ENCODE assay signal across 10 cellular contexts in the genomic region with DNA sequence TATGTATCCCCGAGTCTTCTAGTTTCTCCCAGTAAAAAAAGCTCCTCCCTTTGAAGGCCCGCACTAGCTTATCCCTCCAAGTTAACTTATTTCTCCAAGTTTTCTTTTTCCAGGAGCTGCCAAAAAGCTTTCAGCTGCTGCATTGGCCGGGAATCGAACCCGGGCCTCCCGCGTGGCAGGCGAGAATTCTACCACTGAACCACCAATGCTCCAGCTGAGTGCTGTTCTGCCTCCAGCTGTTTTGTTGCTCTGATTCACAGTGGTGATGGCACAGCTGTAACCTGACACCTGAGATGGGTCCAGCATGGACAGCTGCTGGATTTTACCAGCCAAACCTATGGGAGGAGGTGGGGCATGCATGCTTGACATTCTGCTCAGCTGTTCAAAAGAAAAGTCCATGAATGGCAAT. TPM values are rescaled to one million over a fixed set of nuclear protein-coding genes. Genes with fewer than 3 reads are reported as not detected.
A peak's percentile ranks its signal among the peaks of the same experiment; 100 is the strongest.
DNase-seq lines count a peak whose midpoint lies in the region; ATAC-seq and TF ChIP-seq lines count a peak whose summit lies in the region.
"Had no signal": no experiment of that assay in that cellular context is flagged by ENCODE, and none has a peak within 500 bp of the region (broad histone marks: within the 10 kb centered on the region; RNA-seq: fewer than 3 reads in every experiment).

No MANE protein-coding gene starts in this region.

- no peak overlapping the region for H3K27ac ChIP-seq in spleen
- H3K27ac ChIP-seq: KMS-11 had no signal

- intact Hi-C loops in spleen (cut with DNase I; ENCODE audit: low total_unique reads): no loop called here

- H3K27me3 ChIP-seq in spleen (replicated peaks in 1 of 7): no peaks in the 10 kb centered on the region

- POLR2A ChIA-PET in HEK293T (lab: Yijun Ruan, JAX): no interaction called here

- H3K4me1 ChIP-seq in spleen: peaks cover 0 to 10% (median 3%) of the 10 kb centered on the region in 6 donors

- H3K9me3 ChIP-seq in spleen: peaks cover 0 to 9% (median 0%) of the 10 kb centered on the region in 8 donors
- H3K9me3 ChIP-seq: thoracic aorta had no signal

- peaks cover 5 to 100% (median 73%) of the 10 kb centered on the region in 6 donors for H3K36me3 ChIP-seq in spleen

- no peak for TF ChIP-seq POLR2A in spleen (IDR thresholded peaks at IDR 0.05)

- DNase-seq in HEK293T (ENCODE audit: extremely low spot score): peak; percentile 66
- peak; percentile 79 for DNase-seq in SHP77 treated with DMSO at 0.1 percent for 48 hours (lab: John Stamatoyannopoulos, UW)
- DNase-seq in foreskin melanocyte: peak; percentile 51
- DNase-seq in skeletal muscle cell (ENCODE audit: low read depth): peak; percentile 86
- DNase-seq in RPMI8226: no peak
- no peak for DNase-seq in spleen

- no peak for ATAC-seq in HG02610 (IDR thresholded peaks at IDR 0.05; ENCODE audit: unreplicated experiment)
- ATAC-seq in HG03097 (IDR thresholded peaks at IDR 0.05; ENCODE audit: low FRiP score, unreplicated experiment): no peak

- WGBS in spleen, 5 donors: 75 to 94% (median 79%) methylated on average over 8 of the region's 8 CpGs

- CTCF ChIA-PET in HEK293T (lab: Yijun Ruan, JAX): interaction anchor here (0.5 to 1.8 kb wide), 4 partner anchors 8 to 634 kb away, joined by 4 to 13 read pairs (median 4); no protein-coding TSS in a partner anchor

- no peak for TF ChIP-seq CTCF in spleen (IDR thresholded peaks at IDR 0.05 in 8 of 11, conservative IDR thresholded peaks at IDR 0.05 in 3 of 11)

- no peak overlapping the region for H3K4me3 ChIP-seq in skeletal muscle cell (ENCODE audit: low read depth, low read length)
- H3K4me3 ChIP-seq in spleen: no peak overlapping the region
- H3K4me3 ChIP-seq: thoracic aorta had no signal

TF ChIP-seq in HEK293T, 16 proteins besides CTCF, POLR2A, EP300 and RAD21:
- no peak for TF ChIP-seq NFRKB (IDR thresholded peaks at IDR 0.05)
- TF ChIP-seq ZNF384 (IDR thresholded peaks at IDR 0.05): no peak
- TF ChIP-seq ELF4 (IDR thresholded peaks at IDR 0.05): no peak
- TF ChIP-seq SP1 (IDR thresholded peaks at IDR 0.05): no peak
- TF ChIP-seq HDGF (IDR thresholded peaks at IDR 0.05; ENCODE audit: borderline replicate concordance): no peak

RNA-seq across cellular contexts. Expression of gene VAC14, which starts 22.1 kb away (rescaled TPM):
- 10 to 100 TPM; 43.4 to 70.0 (median 55.5) TPM for total RNA-seq in spleen
- polyA plus RNA-seq in spleen: 10 to 100 TPM; 29.1 to 35.6 (median 32.9) TPM

Comparison
In these comparisons a context has a peak if more than half of its experiments do, and no peak if none do; other contexts are left out.
1. DNase-seq: peak in HEK293T (single experiment), SHP77 treated with DMSO at 0.1 percent for 48 hours (single experiment), foreskin melanocyte (single experiment) and skeletal muscle cell (single experiment); none in RPMI8226 (single experiment) and spleen (single experiment).